10 cellular contexts compared by ENCODE assay signal in the genomic region with DNA sequence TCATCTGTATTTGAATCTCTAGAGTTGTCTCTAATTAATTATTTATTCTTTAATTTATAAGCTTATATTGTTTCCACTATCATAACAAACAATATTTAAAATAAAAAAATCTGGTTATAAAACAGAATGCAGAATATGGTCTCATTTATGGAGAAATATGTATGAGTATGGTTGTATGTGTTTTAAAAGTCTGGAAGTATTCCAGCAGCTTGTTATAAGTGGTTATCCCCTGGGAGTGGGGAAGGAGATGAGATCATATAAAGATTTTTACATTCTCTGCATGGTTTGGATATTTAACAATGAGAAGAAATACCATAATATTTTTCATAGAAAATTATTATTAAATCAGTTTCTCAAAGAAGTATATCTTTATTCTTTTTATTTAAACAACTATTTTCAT.
"Had no signal": no experiment of that assay in that cellular context is flagged by ENCODE, and none has a peak within 500 bp of the region (broad histone marks: within the 10 kb centered on the region; RNA-seq: fewer than 3 reads in every experiment).

No MANE protein-coding gene starts in this region.

- H3K4me3 ChIP-seq: esophagus muscularis mucosa, gastrocnemius medialis, right atrium auricular region had no signal

- ATAC-seq: gastrocnemius medialis; stimulated activated memory B cell treated with anti-CD40 and anti-IgM and Interleukin-4, amounts not matched to agents 10 μg/mL and 1 μg/mL and 100 μg/mL, for 72 hours had no signal

- H3K27ac Mint-ChIP-seq: activated naive CD4-positive, alpha-beta T cell treated with anti-CD3 and anti-CD28 coated beads, Interleukin-2, amount 50 U/mL, for 24 hours; stimulated activated memory B cell treated with anti-CD40 and anti-IgM and Interleukin-4, amounts not matched to agents 10 μg/mL and 1 μg/mL and 100 μg/mL, for 72 hours had no signal

- H3K36me3 Mint-ChIP-seq: activated naive CD4-positive, alpha-beta T cell treated with anti-CD3 and anti-CD28 coated beads, Interleukin-2, amount 50 U/mL, for 24 hours; stimulated activated memory B cell treated with anti-CD40 and anti-IgM and Interleukin-4, amounts not matched to agents 10 μg/mL and 1 μg/mL and 100 μg/mL, for 72 hours had no signal

- DNase-seq: activated CD4-positive, alpha-beta T cell treated with anti-CD3 and anti-CD28 coated beads, Interleukin-2, amount 50 U/mL, for 1 hour; amniotic stem cell; gastrocnemius medialis; posterior cingulate gyrus; small intestine; trophoblast cell had no signal

- H3K9me3 Mint-ChIP-seq: activated naive CD4-positive, alpha-beta T cell treated with anti-CD3 and anti-CD28 coated beads, Interleukin-2, amount 50 U/mL, for 24 hours; stimulated activated memory B cell treated with anti-CD40 and anti-IgM and Interleukin-4, amounts not matched to agents 10 μg/mL and 1 μg/mL and 100 μg/mL, for 72 hours had no signal

- H3K4me1 Mint-ChIP-seq: activated naive CD4-positive, alpha-beta T cell treated with anti-CD3 and anti-CD28 coated beads, Interleukin-2, amount 50 U/mL, for 24 hours; stimulated activated memory B cell treated with anti-CD40 and anti-IgM and Interleukin-4, amounts not matched to agents 10 μg/mL and 1 μg/mL and 100 μg/mL, for 72 hours had no signal

- H3K4me3 Mint-ChIP-seq: activated naive CD4-positive, alpha-beta T cell treated with anti-CD3 and anti-CD28 coated beads, Interleukin-2, amount 50 U/mL, for 24 hours; stimulated activated memory B cell treated with anti-CD40 and anti-IgM and Interleukin-4, amounts not matched to agents 10 μg/mL and 1 μg/mL and 100 μg/mL, for 72 hours had no signal
